Comparison of ENCODE assay signal across 1 cellular context in the genomic region with DNA sequence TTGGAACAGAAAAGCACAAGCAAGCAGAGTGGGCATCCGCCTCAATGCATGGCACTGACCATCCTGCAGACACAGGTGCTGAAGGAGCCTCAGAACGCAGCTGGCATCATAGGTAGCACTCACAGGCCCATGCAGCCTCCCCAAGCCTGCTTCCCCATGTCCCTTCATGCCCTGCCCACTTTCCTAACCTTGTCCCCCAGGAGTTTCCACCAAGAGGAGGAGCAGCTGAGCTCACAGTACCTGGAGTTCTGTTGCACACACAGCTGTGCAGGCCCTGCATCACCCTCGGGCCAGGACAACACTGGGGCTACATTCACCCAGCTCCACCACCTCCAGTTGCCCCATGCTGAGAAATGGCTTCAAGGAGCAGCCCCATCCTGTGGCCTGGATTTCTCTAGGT.
TF ChIP-seq lines count a peak whose summit lies in the region.

No MANE protein-coding gene starts in this region.

TF ChIP-seq in HepG2, 621 proteins besides CTCF, POLR2A, EP300 and RAD21 (continued from another document):
- TF ChIP-seq JDP2 (CRISPR knock-in tag; IDR thresholded peaks at IDR 0.05; ENCODE audit: borderline replicate concordance): no peak
TF ChIP-seq in HepG2: peak in this region for 1.
